26 cellular contexts compared by ENCODE assay signal in the genomic region with DNA sequence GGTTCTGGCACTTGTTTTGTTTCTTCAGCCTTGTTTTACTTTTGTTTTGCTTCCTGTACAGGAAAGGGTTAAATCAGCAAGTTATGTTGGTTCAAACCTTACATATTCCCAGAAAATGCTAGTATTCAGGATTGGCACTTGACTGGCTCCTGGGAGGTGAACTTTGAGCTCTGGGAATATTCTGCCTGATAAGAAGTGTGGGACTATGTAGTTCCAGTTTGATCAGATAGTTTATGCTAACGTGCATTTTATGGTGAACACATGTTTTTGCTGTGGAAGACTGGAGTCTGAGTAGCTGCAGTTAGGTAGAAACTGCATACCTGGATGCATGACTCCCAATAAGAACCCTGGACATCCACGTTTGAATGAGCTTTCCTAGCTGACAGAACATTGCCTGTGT.
DNase-seq lines count a peak whose midpoint lies in the region; ATAC-seq, FAIRE-seq and TF ChIP-seq lines count a peak whose summit lies in the region.
"Had no signal": no experiment of that assay in that cellular context is flagged by ENCODE, and none has a peak within 500 bp of the region (broad histone marks: within the 10 kb centered on the region; RNA-seq: fewer than 3 reads in every experiment).

No MANE protein-coding gene starts in this region.

- no peak for DNase-seq in activated T-cell treated with anti-CD3 and anti-CD28 coated beads, Interleukin-2, amount 50 U/mL, for 72 hours
- no peak for DNase-seq in activated T-cell treated with anti-CD3 and anti-CD28 coated beads, Interleukin-2, amount 50 U/mL, for 48 hours
- no peak for DNase-seq in body of pancreas
- DNase-seq in left colon: no peak
- peak; percentile 44 for DNase-seq in small intestine
- no peak for DNase-seq in dedifferentiated amniotic fluid mesenchymal stem cell (ENCODE audit: extremely low spot score)
- DNase-seq: AML-193; CD4-positive, alpha-beta T cell; CD8-positive, alpha-beta memory T cell; COR-L47; DMS 273 treated with DMSO at 0.1 percent for 48 hours; DMS153; DMS53; DMS79; DND-41; EL; GDM1 had no signal

- peak overlapping the region; percentile 23 for H3K27ac Mint-ChIP-seq in activated T-cell treated with anti-CD3 and anti-CD28 coated beads, Interleukin-2, amount 50 U/mL, for 72 hours
- no peak overlapping the region for H3K27ac Mint-ChIP-seq in stimulated activated memory B cell treated with anti-CD40 and anti-IgM and Interleukin-4, amounts not matched to agents 10 μg/mL and 1 μg/mL and 100 μg/mL, for 72 hours
- H3K27ac Mint-ChIP-seq: B cell; CD4-positive, alpha-beta T cell; CD8-positive, alpha-beta memory T cell had no signal

- TF ChIP-seq CTCF in body of pancreas (IDR thresholded peaks at IDR 0.05): no peak

- no peaks in the 10 kb centered on the region for H3K27me3 Mint-ChIP-seq in activated T-cell treated with anti-CD3 and anti-CD28 coated beads, Interleukin-2, amount 50 U/mL, for 72 hours (ENCODE audit: low read depth)
- H3K27me3 Mint-ChIP-seq in stimulated activated memory B cell treated with anti-CD40 and anti-IgM and Interleukin-4, amounts not matched to agents 10 μg/mL and 1 μg/mL and 100 μg/mL, for 72 hours: peaks cover 30% of the 10 kb centered on the region
- H3K27me3 Mint-ChIP-seq: CD4-positive, alpha-beta T cell; CD8-positive, alpha-beta memory T cell had no signal

- peak in 1 of 3 donors; percentile 12 for TF ChIP-seq POLR2A in body of pancreas (IDR thresholded peaks at IDR 0.05)

- H3K4me1 ChIP-seq in body of pancreas: peaks cover 17% of the 10 kb centered on the region
- peaks cover 0 to 2% of the 10 kb centered on the region in 2 donors for H3K4me1 ChIP-seq in small intestine (ENCODE audit: control insufficient read depth in 2 of 2, insufficient read depth in 1 of 2, low read depth in 1 of 2, low read length in 1 of 2)
- H3K4me1 ChIP-seq: A549; BLaER1 treated with 17β-estradiol and CSF1 and Interleukin-3, amounts not matched to agents 10 nM and 100 nM had no signal

- intact Hi-C loops in body of pancreas (cut with DNase I) (no loop called here), left colon (cut with DNase I, micrococcal nuclease) (no loop called here)

- peaks cover 0 to 7% of the 10 kb centered on the region in 2 donors for H3K36me3 Mint-ChIP-seq in activated T-cell treated with anti-CD3 and anti-CD28 coated beads, Interleukin-2, amount 50 U/mL, for 72 hours (ENCODE audit: insufficient read depth in 2 of 2)
- no peaks in the 10 kb centered on the region for H3K36me3 Mint-ChIP-seq in stimulated activated memory B cell treated with anti-CD40 and anti-IgM and Interleukin-4, amounts not matched to agents 10 μg/mL and 1 μg/mL and 100 μg/mL, for 72 hours
- H3K36me3 Mint-ChIP-seq: CD8-positive, alpha-beta memory T cell had no signal

- H3K27ac ChIP-seq in body of pancreas (peak overlapping the region in 2 of 4 donors; percentile 41 to 61), small intestine (ENCODE audit: low read depth in 1 of 2, low read length in 1 of 2) (no peak overlapping the region)
- H3K27ac ChIP-seq: 22Rv1; A549; BLaER1 treated with 17β-estradiol and CSF1 and Interleukin-3, amounts not matched to agents 10 nM and 100 nM; C4-2B had no signal

- no peak for FAIRE-seq in small intestine (lab: Jason Lieb, UNC)
- FAIRE-seq: A549, GM12878, GM12892, GM18507 had no signal

- no peaks in the 10 kb centered on the region for H3K4me1 Mint-ChIP-seq in activated T-cell treated with anti-CD3 and anti-CD28 coated beads, Interleukin-2, amount 50 U/mL, for 72 hours (ENCODE audit: low read depth)
- H3K4me1 Mint-ChIP-seq in stimulated activated memory B cell treated with anti-CD40 and anti-IgM and Interleukin-4, amounts not matched to agents 10 μg/mL and 1 μg/mL and 100 μg/mL, for 72 hours: no peaks in the 10 kb centered on the region
- H3K4me1 Mint-ChIP-seq: B cell; CD8-positive, alpha-beta memory T cell had no signal

- no peak overlapping the region for H3K4me3 ChIP-seq in body of pancreas
- no peak overlapping the region for H3K4me3 ChIP-seq in small intestine (ENCODE audit: low read depth in 1 of 2, low read length in 2 of 2)
- H3K4me3 ChIP-seq: A549; BLaER1 treated with 17β-estradiol and CSF1 and Interleukin-3, amounts not matched to agents 10 nM and 100 nM; GM12878 had no signal

- no peak overlapping the region for H3K4me3 Mint-ChIP-seq in activated T-cell treated with anti-CD3 and anti-CD28 coated beads, Interleukin-2, amount 50 U/mL, for 72 hours
- H3K4me3 Mint-ChIP-seq in stimulated activated memory B cell treated with anti-CD40 and anti-IgM and Interleukin-4, amounts not matched to agents 10 μg/mL and 1 μg/mL and 100 μg/mL, for 72 hours: no peak overlapping the region
- H3K4me3 Mint-ChIP-seq: B cell; CD4-positive, alpha-beta T cell; CD8-positive, alpha-beta memory T cell had no signal

- WGBS in body of pancreas, 2 donors: 4 to 10% methylated on average over 2 of the region's 2 CpGs
- 8 to 25% (median 10%) methylated on average over 2 of the region's 2 CpGs for WGBS in small intestine, 3 donors

- no peaks in the 10 kb centered on the region for H3K9me3 ChIP-seq in body of pancreas
- H3K9me3 ChIP-seq in small intestine (ENCODE audit: control insufficient read depth, low read depth): peaks cover 2% of the 10 kb centered on the region
- H3K9me3 ChIP-seq: A549 had no signal

- no peaks in the 10 kb centered on the region for H3K27me3 ChIP-seq in body of pancreas
- no peaks in the 10 kb centered on the region for H3K27me3 ChIP-seq in small intestine (ENCODE audit: control insufficient read depth in 2 of 2, insufficient read depth in 2 of 2, low read length in 2 of 2)
- H3K27me3 ChIP-seq: BLaER1 treated with 17β-estradiol and CSF1 and Interleukin-3, amounts not matched to agents 10 nM and 100 nM had no signal

- peaks cover 3 to 11% of the 10 kb centered on the region in 2 donors for H3K9me3 Mint-ChIP-seq in activated T-cell treated with anti-CD3 and anti-CD28 coated beads, Interleukin-2, amount 50 U/mL, for 72 hours
- peaks cover 13% of the 10 kb centered on the region for H3K9me3 Mint-ChIP-seq in stimulated activated memory B cell treated with anti-CD40 and anti-IgM and Interleukin-4, amounts not matched to agents 10 μg/mL and 1 μg/mL and 100 μg/mL, for 72 hours
- H3K9me3 Mint-ChIP-seq: CD4-positive, alpha-beta T cell had no signal

- no peaks in the 10 kb centered on the region for H3K36me3 ChIP-seq in body of pancreas (replicated peaks in 1 of 2; ENCODE audit: insufficient read depth in 1 of 2, low read depth in 2 of 2)
- no peaks in the 10 kb centered on the region for H3K36me3 ChIP-seq in small intestine (ENCODE audit: control insufficient read depth in 2 of 2, insufficient read depth in 2 of 2, low read length in 2 of 2)
- H3K36me3 ChIP-seq: BLaER1 treated with 17β-estradiol and CSF1 and Interleukin-3, amounts not matched to agents 10 nM and 100 nM had no signal

- ATAC-seq in activated T-cell treated with anti-CD3 and anti-CD28 coated beads, Interleukin-2, amount 50 U/mL, for 72 hours (replicated peaks in 1 of 2): no peak
- ATAC-seq in body of pancreas (peak; percentile 82), left colon (peak; percentile 69)
- ATAC-seq in stimulated activated memory B cell treated with anti-CD40 and anti-IgM and Interleukin-4, amounts not matched to agents 10 μg/mL and 1 μg/mL and 100 μg/mL, for 72 hours: no peak
- ATAC-seq: A549, GM12878 had no signal

Comparison
In these comparisons a context has a peak if more than half of its experiments do, and no peak if none do; other contexts are left out.
1. ATAC-seq: peak in body of pancreas (single experiment) and left colon (single experiment); none in activated T-cell treated with anti-CD3 and anti-CD28 coated beads, Interleukin-2, amount 50 U/mL, for 72 hours (0 of 2) and stimulated activated memory B cell treated with anti-CD40 and anti-IgM and Interleukin-4, amounts not matched to agents 10 μg/mL and 1 μg/mL and 100 μg/mL, for 72 hours (single experiment).